18 cellular contexts compared by ENCODE assay signal in the genomic region with DNA sequence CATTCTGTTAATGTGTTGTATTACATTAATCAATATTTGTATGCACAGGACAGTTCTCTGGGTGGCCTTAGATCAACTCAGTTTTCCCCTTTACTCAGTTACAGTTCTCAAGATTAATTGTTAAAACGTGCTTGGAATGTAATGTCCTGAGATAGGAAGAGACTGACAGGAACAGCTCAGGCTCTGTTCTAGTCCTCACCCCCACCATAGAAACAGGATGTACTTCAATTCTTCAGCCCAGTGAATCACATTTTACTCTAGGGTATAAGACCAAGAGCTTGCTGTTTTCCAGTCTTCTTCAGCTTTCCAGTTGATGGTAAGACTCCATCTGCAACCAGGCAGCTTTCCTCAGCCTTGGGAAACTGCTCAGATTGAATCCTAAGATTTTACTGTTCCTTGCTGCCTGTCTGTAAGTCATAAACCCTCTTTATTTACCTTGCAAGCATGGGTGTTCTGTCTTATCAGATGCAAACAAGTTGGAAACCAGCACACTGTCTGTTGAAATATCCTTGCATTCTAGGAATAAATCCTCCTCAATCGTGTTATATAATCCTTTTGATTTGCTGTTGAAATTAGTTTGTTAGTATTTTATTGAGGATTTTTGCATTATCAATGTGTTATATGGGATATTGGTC.
DNase-seq lines count a peak whose midpoint lies in the region; ATAC-seq and TF ChIP-seq lines count a peak whose summit lies in the region.
"Had no signal": no experiment of that assay in that cellular context is flagged by ENCODE, and none has a peak within 500 bp of the region (broad histone marks: within the 10 kb centered on the region; RNA-seq: fewer than 3 reads in every experiment).

No MANE protein-coding gene starts in this region.

- CTCF ChIA-PET in HEK293 (lab: Yijun Ruan, JAX) (no interaction called here), PC-3 (lab: Charles Lee) (no interaction called here)

- no peaks in the 10 kb centered on the region for H3K27me3 Mint-ChIP-seq in neural progenitor cell (ENCODE audit: insufficient read depth, low read depth)
- H3K27me3 Mint-ChIP-seq: CD4-positive, CD25-positive, alpha-beta regulatory T cell had no signal

- no peaks in the 10 kb centered on the region for H3K4me1 ChIP-seq in HEK293 (ENCODE audit: control insufficient read depth, insufficient read depth, low read length)
- no peaks in the 10 kb centered on the region for H3K4me1 ChIP-seq in PC-3 (ENCODE audit: insufficient read depth, low read length)
- H3K4me1 ChIP-seq in neural progenitor cell: no peaks in the 10 kb centered on the region
- no peaks in the 10 kb centered on the region for H3K4me1 ChIP-seq in aorta (ENCODE audit: control insufficient read depth in 1 of 2, insufficient read depth in 2 of 2, low read length in 2 of 2)
- H3K4me1 ChIP-seq: HAP-1, SJSA1 had no signal

- BruUV-seq in PC-3 (replicated peaks; lab: Mats Ljungman, UMichigan): no TSS peak

- peak; percentile 29; the same call in 1 of the 2 replicates for ATAC-seq in PC-3
- ATAC-seq in aorta (ENCODE audit: low FRiP score): no peak
- no peak for ATAC-seq in HG03442 (IDR thresholded peaks at IDR 0.05; ENCODE audit: unreplicated experiment)
- ATAC-seq: K562, Right ventricle myocardium inferior had no signal

- H3K36me3 Mint-ChIP-seq in neural progenitor cell: no peaks in the 10 kb centered on the region
- H3K36me3 Mint-ChIP-seq: CD4-positive, CD25-positive, alpha-beta regulatory T cell had no signal

- no peaks in the 10 kb centered on the region for H3K4me1 Mint-ChIP-seq in neural progenitor cell
- H3K4me1 Mint-ChIP-seq: CD4-positive, CD25-positive, alpha-beta regulatory T cell had no signal

- DNase-seq in PC-3 (no peak), iris pigment epithelial cell (ENCODE audit: low read depth) (peak; percentile 9), neural progenitor cell (ENCODE audit: low spot score) (no peak), ACHN (no peak), amygdala (lab: John Stamatoyannopoulos, UW) (no peak), aorta (no peak)
- DNase-seq: CD4-positive, CD25-positive, alpha-beta regulatory T cell; DMS79; NCI-H1105 treated with DMSO at 0.1 percent for 48 hours; NCI-H2029 treated with DMSO at 0.1 percent for 48 hours; NCI-H524 treated with DMSO at 0.1 percent for 48 hours; NCI-H82 had no signal

- no peaks in the 10 kb centered on the region for H4K20me1 ChIP-seq in PC-3 (ENCODE audit: low read length)
- no peaks in the 10 kb centered on the region for H4K20me1 ChIP-seq in neural progenitor cell (ENCODE audit: low read depth)

- H3K9ac ChIP-seq in PC-3 (ENCODE audit: low read length) (no peak overlapping the region), neural progenitor cell (no peak overlapping the region)

- no peak overlapping the region for H3K4me2 ChIP-seq in PC-3 (ENCODE audit: low read length)
- H3K4me2 ChIP-seq in neural progenitor cell: no peak overlapping the region

- H2AFZ ChIP-seq in PC-3 (ENCODE audit: low read length) (no peak overlapping the region), neural progenitor cell (replicated peaks) (peak overlapping the region; percentile 67)

- H3K79me2 ChIP-seq in PC-3 (ENCODE audit: low read length): no peaks in the 10 kb centered on the region
- no peaks in the 10 kb centered on the region for H3K79me2 ChIP-seq in neural progenitor cell (ENCODE audit: low read depth)

- H3K9me2 ChIP-seq in PC-3 (replicated peaks; ENCODE audit: low read length): no peaks in the 10 kb centered on the region

- TF ChIP-seq CTCF in HEK293 (tag by site-specific recombination; IDR thresholded peaks at IDR 0.05) (no peak), PC-3 (conservative IDR thresholded peaks at IDR 0.05; ENCODE audit: low read depth, low read length) (no peak), neural progenitor cell (IDR thresholded peaks at IDR 0.05) (no peak)

- H3K36me3 ChIP-seq in HEK293 (ENCODE audit: control insufficient read depth in 2 of 2, insufficient read depth in 1 of 2, low read length in 2 of 2): no peaks in the 10 kb centered on the region
- no peaks in the 10 kb centered on the region for H3K36me3 ChIP-seq in PC-3 (ENCODE audit: low read depth, low read length)
- H3K36me3 ChIP-seq in neural progenitor cell: no peaks in the 10 kb centered on the region
- H3K36me3 ChIP-seq in aorta (ENCODE audit: control insufficient read depth in 1 of 2, insufficient read depth in 2 of 2, low read length in 1 of 2): no peaks in the 10 kb centered on the region
- H3K36me3 ChIP-seq: HAP-1, SJSA1 had no signal

- H3K9me3 Mint-ChIP-seq in neural progenitor cell: no peaks in the 10 kb centered on the region

- H3F3A ChIP-seq in PC-3 (ENCODE audit: low read length, unreplicated experiment) (no peaks in the 10 kb centered on the region), neural progenitor cell (ENCODE audit: low read depth) (no peaks in the 10 kb centered on the region)

- in situ Hi-C loops in ACHN (cut with HindIII; ENCODE audit: low pct_ligation_motif_present, low pct_unique_long_range_greater_than_20kb, low sequenced_read_pairs): no loop called here

- H3K4me3 ChIP-seq in HEK293 (ENCODE audit: low read depth, low read length) (no peak overlapping the region), PC-3 (ENCODE audit: low read length) (no peak overlapping the region), neural progenitor cell (no peak overlapping the region), aorta (ENCODE audit: low read length in 2 of 2) (no peak overlapping the region)
- H3K4me3 ChIP-seq: HAP-1, K562, SJSA1 had no signal

- POLR2A ChIA-PET in HEK293 (lab: Yijun Ruan, JAX): no interaction called here
- POLR2A ChIA-PET in PC-3 (lab: Charles Lee; ENCODE audit: unreplicated experiment): no interaction called here

- H3K27me3 ChIP-seq in PC-3 (ENCODE audit: low read length): no peaks in the 10 kb centered on the region
- no peaks in the 10 kb centered on the region for H3K27me3 ChIP-seq in neural progenitor cell
- peaks cover 0 to 2% of the 10 kb centered on the region in 2 donors for H3K27me3 ChIP-seq in aorta (ENCODE audit: control insufficient read depth in 1 of 2, insufficient read depth in 2 of 2, low read length in 1 of 2)
- H3K27me3 ChIP-seq: SJSA1 had no signal

- H3K9me3 ChIP-seq in HEK293 (ENCODE audit: control insufficient read depth, insufficient read depth, low read depth, low read length) (no peaks in the 10 kb centered on the region), PC-3 (ENCODE audit: low read length) (no peaks in the 10 kb centered on the region), neural progenitor cell (ENCODE audit: low read depth) (no peaks in the 10 kb centered on the region), aorta (ENCODE audit: control insufficient read depth, low read length) (no peaks in the 10 kb centered on the region)
- H3K9me3 ChIP-seq: HAP-1, SJSA1 had no signal

- H3K4me3 Mint-ChIP-seq in neural progenitor cell: no peak overlapping the region
- H3K4me3 Mint-ChIP-seq: CD4-positive, CD25-positive, alpha-beta regulatory T cell had no signal

- no peak overlapping the region for H3K27ac ChIP-seq in HEK293 (ENCODE audit: extremely low read depth, low read depth, low read length)
- no peak overlapping the region for H3K27ac ChIP-seq in PC-3 (ENCODE audit: low read length)
- no peak overlapping the region for H3K27ac ChIP-seq in neural progenitor cell
- no peak overlapping the region for H3K27ac ChIP-seq in aorta (ENCODE audit: low read depth in 1 of 2, low read length in 2 of 2)
- H3K27ac ChIP-seq: SJSA1 had no signal

- 40 to 45% methylated on average over 2 of the region's 2 CpGs for WGBS in aorta, 2 donors

- intact Hi-C loops in PC-3 (cut with micrococcal nuclease): no loop called here
- intact Hi-C loops in aorta (cut with DNase I): no loop called here

- H3K27ac Mint-ChIP-seq in neural progenitor cell: no peak overlapping the region
- H3K27ac Mint-ChIP-seq: CD4-positive, CD25-positive, alpha-beta regulatory T cell had no signal

TF ChIP-seq in HEK293, 187 proteins besides CTCF, POLR2A, EP300 and RAD21 (continues in another document):
- TF ChIP-seq ZNF514 (tag by site-specific recombination; IDR thresholded peaks at IDR 0.05) (no peak), ZNF623 (tag by site-specific recombination; IDR thresholded peaks at IDR 0.05) (no peak), ZBTB6 (tag by site-specific recombination; IDR thresholded peaks at IDR 0.05) (no peak), RBAK (tag by site-specific recombination; IDR thresholded peaks at IDR 0.05) (no peak), ZNF571 (tag by site-specific recombination; IDR thresholded peaks at IDR 0.05) (no peak), EGR2 (tag by site-specific recombination; IDR thresholded peaks at IDR 0.05; ENCODE audit: low read depth) (no peak), ZNF404 (tag by site-specific recombination; IDR thresholded peaks at IDR 0.05) (no peak), ZBTB17 (tag by site-specific recombination; IDR thresholded peaks at IDR 0.05) (no peak), ZNF654 (tag by site-specific recombination; IDR thresholded peaks at IDR 0.05; ENCODE audit: low read depth) (no peak)
